In the genomic region with DNA sequence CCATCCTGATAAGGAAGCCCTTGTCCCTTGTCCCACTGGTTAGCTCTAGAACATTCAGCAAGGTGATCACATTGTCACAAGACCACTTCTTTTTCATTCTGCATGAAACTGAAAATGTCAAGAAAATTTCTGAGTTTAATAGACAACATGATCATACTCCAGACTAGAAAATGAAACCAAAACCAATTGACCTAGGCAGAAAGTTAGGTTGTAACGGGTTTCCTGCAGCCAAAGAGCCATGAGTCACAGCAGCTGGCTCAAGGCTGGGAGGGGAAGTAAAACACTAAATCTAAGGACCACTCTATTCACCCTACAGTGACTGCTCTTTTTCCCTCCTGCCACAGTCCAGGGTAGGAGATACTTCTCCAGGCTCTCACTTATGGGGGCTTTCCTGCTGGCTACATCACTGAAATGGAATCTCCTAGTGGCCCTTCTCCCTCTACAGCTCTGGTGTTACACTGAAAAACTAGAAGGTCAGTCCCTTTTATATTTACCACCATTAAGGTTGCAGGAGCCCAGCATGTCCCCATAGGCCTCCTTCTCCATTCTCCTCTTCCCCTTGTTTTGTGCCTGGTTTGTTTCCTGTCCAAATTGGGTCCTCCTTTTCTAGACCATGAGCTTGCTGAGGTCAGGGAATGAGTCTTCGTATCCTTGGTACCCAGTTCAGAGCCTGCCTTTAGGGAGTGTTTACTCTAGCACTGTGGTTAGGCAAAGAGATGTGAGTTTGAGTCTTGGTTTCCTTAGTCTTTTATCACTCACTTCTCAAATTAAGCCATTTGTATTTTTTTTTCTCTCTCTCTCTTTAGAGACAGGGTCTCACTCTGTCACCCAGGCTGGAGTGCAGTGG, we compare ENCODE assay signal across 8 cellular contexts.
DNase-seq lines count a peak whose midpoint lies in the region; ATAC-seq and TF ChIP-seq lines count a peak whose summit lies in the region.

No MANE protein-coding gene starts in this region.

- POLR2A ChIA-PET in activated B cell treated with CpG ODN at 0.5 μM for 24 hours (lab: Charles Lee) = interaction anchor here (1.2 to 3.8 kb wide), 5 partner anchors 12 to 236 kb away, joined by 4 to 35 read pairs (median 7); a partner anchor contains a TSS

- DNase-seq in DND-41 (peak; percentile 76), activated B cell treated with CpG ODN at 0.5 μM for 24 hours (no peak), choroid plexus epithelial cell (ENCODE audit: low read depth) (peak; percentile 86), mucosa of descending colon (peak; percentile 52 to 67 (median 61)), thoracic aorta (ENCODE audit: low spot score) (peak; percentile 19), cortex of kidney (lab: John Stamatoyannopoulos, UW) (no peak)

- H3K27me3 Mint-ChIP-seq in IgD-negative memory B cell (no peaks in the 10 kb centered on the region), activated B cell treated with CpG ODN at 0.5 μM for 24 hours (no peaks in the 10 kb centered on the region)

- H3K4me1 Mint-ChIP-seq in IgD-negative memory B cell = peaks cover 17 to 39% (median 28%) of the 10 kb centered on the region in 3 donors
- peaks cover 52% of the 10 kb centered on the region for H3K4me1 Mint-ChIP-seq in activated B cell treated with CpG ODN at 0.5 μM for 24 hours

- peaks cover 2% of the 10 kb centered on the region for H3K36me3 Mint-ChIP-seq in IgD-negative memory B cell
- H3K36me3 Mint-ChIP-seq in activated B cell treated with CpG ODN at 0.5 μM for 24 hours (ENCODE audit: low read depth) = peaks cover 2% of the 10 kb centered on the region

- no peaks in the 10 kb centered on the region for H4K20me1 ChIP-seq in DND-41 (ENCODE audit: insufficient read depth, low read length)

- H3K9me3 ChIP-seq in DND-41 (ENCODE audit: insufficient read depth, low read length, severe bottlenecking) (no peaks in the 10 kb centered on the region), mucosa of descending colon (no peaks in the 10 kb centered on the region), thoracic aorta (no peaks in the 10 kb centered on the region)

- H3K4me1 ChIP-seq in DND-41 (ENCODE audit: insufficient read depth, low read length) = peaks cover 20% of the 10 kb centered on the region
- H3K4me1 ChIP-seq in mucosa of descending colon (ENCODE audit: low read depth) = peaks cover 7% of the 10 kb centered on the region
- H3K4me1 ChIP-seq in thoracic aorta (ENCODE audit: control insufficient read depth in 1 of 2, low read depth in 2 of 2) = peaks cover 5 to 17% of the 10 kb centered on the region in 2 donors

- H3K9ac ChIP-seq in DND-41 (ENCODE audit: low read depth, low read length) = peak overlapping the region; percentile 57

- H2AFZ ChIP-seq in DND-41 (ENCODE audit: low read depth, low read length) = peak overlapping the region; percentile 95

- H3K4me3 Mint-ChIP-seq in IgD-negative memory B cell = peak overlapping the region; percentile 26 to 87 (median 78)
- peak overlapping the region; percentile 77 for H3K4me3 Mint-ChIP-seq in activated B cell treated with CpG ODN at 0.5 μM for 24 hours

- ATAC-seq in DND-41 (ENCODE audit: insufficient read depth, low read depth) = peak; percentile 92
- peak; percentile 84 for ATAC-seq in GM21515 (IDR thresholded peaks at IDR 0.05; ENCODE audit: unreplicated experiment)
- peak; percentile 96 for ATAC-seq in activated B cell treated with CpG ODN at 0.5 μM for 24 hours (ENCODE audit: low read depth)
- peak; percentile 95 for ATAC-seq in mucosa of descending colon
- ATAC-seq in thoracic aorta (ENCODE audit: insufficient number of reproducible peaks, low FRiP score, low read depth) = peak; percentile 83

- TF ChIP-seq CTCF in DND-41 (IDR thresholded peaks at IDR 0.05; ENCODE audit: borderline replicate concordance, extremely low read depth, low read length, poor library complexity, severe bottlenecking) (no peak), activated B cell treated with CpG ODN at 0.5 μM for 24 hours (IDR thresholded peaks at IDR 0.05) (no peak), choroid plexus epithelial cell (conservative IDR thresholded peaks at IDR 0.05; ENCODE audit: low read depth, low read length) (peak; percentile 7), mucosa of descending colon (IDR thresholded peaks at IDR 0.05) (no peak), thoracic aorta (IDR thresholded peaks at IDR 0.05) (no peak)

- peak overlapping the region; percentile 95 for H3K27ac ChIP-seq in DND-41 (ENCODE audit: low read length)
- peak overlapping the region; percentile 60 to 66 for H3K27ac ChIP-seq in thoracic aorta

- peak overlapping the region; percentile 64 to 95 (median 94) for H3K27ac Mint-ChIP-seq in IgD-negative memory B cell
- H3K27ac Mint-ChIP-seq in activated B cell treated with CpG ODN at 0.5 μM for 24 hours = peak overlapping the region; percentile 91

- H3K27me3 ChIP-seq in DND-41 (ENCODE audit: insufficient read depth, low read length, poor library complexity) = no peaks in the 10 kb centered on the region
- no peaks in the 10 kb centered on the region for H3K27me3 ChIP-seq in thoracic aorta (replicated peaks; ENCODE audit: insufficient read depth)

- H3K36me3 ChIP-seq in DND-41 (ENCODE audit: insufficient read depth, low read length) (no peaks in the 10 kb centered on the region), mucosa of descending colon (ENCODE audit: low read depth) (no peaks in the 10 kb centered on the region), thoracic aorta (no peaks in the 10 kb centered on the region)

- intact Hi-C loops in activated B cell treated with CpG ODN at 0.5 μM for 24 hours (cut with micrococcal nuclease) (loop anchor here (1.0 to 5.0 kb wide), 8 partner anchors 12 to 677 kb away; a partner anchor contains a TSS), mucosa of descending colon (cut with DNase I, micrococcal nuclease) (no loop called here)

- CTCF ChIA-PET in activated B cell treated with CpG ODN at 0.5 μM for 24 hours (lab: Charles Lee) = no interaction called here

- peak overlapping the region; percentile 1 to 55; a peak in 2 of 4 replicates for H3K4me3 ChIP-seq in DND-41 (ENCODE audit: low read depth in 1 of 2, low read length in 2 of 2)
- no peak overlapping the region for H3K4me3 ChIP-seq in choroid plexus epithelial cell (ENCODE audit: low read depth, low read length)
- H3K4me3 ChIP-seq in mucosa of descending colon = no peak overlapping the region
- peak overlapping the region; percentile 68 for H3K4me3 ChIP-seq in thoracic aorta

- H3K79me2 ChIP-seq in DND-41 (ENCODE audit: insufficient read depth, low read length) = no peaks in the 10 kb centered on the region

- peak overlapping the region; percentile 72 for H3K4me2 ChIP-seq in DND-41 (ENCODE audit: insufficient read depth, low read length)

- H3K9me3 Mint-ChIP-seq in IgD-negative memory B cell (no peaks in the 10 kb centered on the region), activated B cell treated with CpG ODN at 0.5 μM for 24 hours (no peaks in the 10 kb centered on the region)

Comparison
In these comparisons a context has a peak if more than half of its experiments do, and no peak if none do; other contexts are left out.
1. DNase-seq: peak in DND-41 (single experiment), choroid plexus epithelial cell (single experiment), mucosa of descending colon (3 of 3) and thoracic aorta (single experiment); none in activated B cell treated with CpG ODN at 0.5 μM for 24 hours (single experiment) and cortex of kidney (single experiment).
2. H3K4me3 ChIP-seq: peak in DND-41 (2 of 2) and thoracic aorta (single experiment); none in choroid plexus epithelial cell (single experiment) and mucosa of descending colon (single experiment).
3. Peak in every context shown above with its lines, with median percentiles within 50 percentile points of each other: ATAC-seq.